Comparison of ENCODE assay signal across 8 cellular contexts in the genomic region with DNA sequence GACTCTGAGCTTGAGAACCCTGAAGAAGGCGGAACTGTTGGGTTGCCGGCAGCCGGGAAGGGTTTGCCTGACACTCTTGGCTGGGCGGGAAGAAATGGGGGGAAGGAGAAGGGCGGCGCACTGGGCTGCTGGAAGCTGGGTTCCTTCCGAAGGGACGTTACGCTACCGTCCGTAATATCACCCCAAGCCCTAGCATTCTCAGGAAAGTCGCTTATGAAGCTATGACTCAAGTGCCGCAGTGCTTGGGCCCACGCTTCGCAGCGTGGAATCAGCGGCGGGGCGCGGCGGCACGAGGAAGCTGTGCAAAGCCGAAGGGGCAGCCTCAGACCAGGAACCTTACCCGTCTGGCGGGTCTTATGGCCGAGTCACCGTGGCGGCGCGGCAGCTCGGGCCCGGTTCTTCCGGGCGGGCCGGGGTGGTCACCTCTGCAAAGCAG. TPM values are rescaled to one million over a fixed set of nuclear protein-coding genes. Genes with fewer than 3 reads are reported as not detected.
DNase-seq lines count a peak whose midpoint lies in the region; ATAC-seq and TF ChIP-seq lines count a peak whose summit lies in the region.

No MANE protein-coding gene starts in this region.

- peaks cover 2% of the 10 kb centered on the region for H3K36me3 Mint-ChIP-seq in activated CD4-positive, alpha-beta T cell treated with anti-CD3 and anti-CD28 coated beads for 36 hours (ENCODE audit: low read depth)

- peak overlapping the region; percentile 49 for H3K27ac Mint-ChIP-seq in activated CD4-positive, alpha-beta T cell treated with anti-CD3 and anti-CD28 coated beads for 36 hours

- peaks cover 16% of the 10 kb centered on the region for H3K4me1 Mint-ChIP-seq in activated CD4-positive, alpha-beta T cell treated with anti-CD3 and anti-CD28 coated beads for 36 hours

- intact Hi-C loops in activated CD4-positive, alpha-beta T cell treated with anti-CD3 and anti-CD28 coated beads for 36 hours (cut with DNase I, micrococcal nuclease): loop anchor here in 1 of 2 experiments (5.0 kb wide), 1 partner anchor 62 kb away; no protein-coding TSS in a partner anchor
- intact Hi-C loops in lower leg skin (cut with DNase I; ENCODE audit: low total_unique reads): no loop called here

- ATAC-seq in GM18867 (IDR thresholded peaks at IDR 0.05; ENCODE audit: unreplicated experiment): peak; percentile 65
- ATAC-seq in HG03354 (IDR thresholded peaks at IDR 0.05; ENCODE audit: poor library complexity, severe bottlenecking, unreplicated experiment): peak; percentile 63
- peak; percentile 95 for ATAC-seq in activated CD4-positive, alpha-beta T cell treated with anti-CD3 and anti-CD28 coated beads for 36 hours

- H3K4me3 ChIP-seq in choroid plexus epithelial cell (ENCODE audit: low read depth, low read length): peak overlapping the region; percentile 81
- peak overlapping the region; percentile 50 for H3K4me3 ChIP-seq in lower leg skin (ENCODE audit: low read depth, poor library complexity, severe bottlenecking)

- CTCF ChIA-PET in activated CD4-positive, alpha-beta T cell treated with anti-CD3 and anti-CD28 coated beads for 36 hours (lab: Charles Lee): interaction anchor here (0.6 to 2.3 kb wide), 6 partner anchors 32 to 419 kb away, joined by 3 to 10 read pairs (median 4); no protein-coding TSS in a partner anchor
- CTCF ChIA-PET in HEK293T (lab: Yijun Ruan, JAX): no interaction called here

- DNase-seq in activated CD4-positive, alpha-beta T cell treated with anti-CD3 and anti-CD28 coated beads for 36 hours: peak; percentile 85
- DNase-seq in choroid plexus epithelial cell (ENCODE audit: low read depth): peak; percentile 92
- peak; percentile 65 to 94 for DNase-seq in lower leg skin (ENCODE audit: low spot score in 2 of 2)
- peak; percentile 75 for DNase-seq in stimulated activated CD4-positive, alpha-beta T cell treated with anti-CD3 and anti-CD28 coated beads, Interleukin-4, amount 100 ng/mL, for 1 hour
- no peak for DNase-seq in NCI-H345 treated with DMSO at 0.1 percent for 48 hours (lab: John Stamatoyannopoulos, UW; ENCODE audit: unreplicated experiment)
- DNase-seq in HEK293T (ENCODE audit: extremely low spot score): no peak

- POLR2A ChIA-PET in activated CD4-positive, alpha-beta T cell treated with anti-CD3 and anti-CD28 coated beads for 36 hours (lab: Charles Lee): interaction anchor here (1.2 kb wide), 1 partner anchor 99 kb away, joined by 4 read pairs; no protein-coding TSS in a partner anchor
- POLR2A ChIA-PET in HEK293T (lab: Yijun Ruan, JAX): no interaction called here

- WGBS in lower leg skin, 2 donors: 0% methylated on average over 23 to 28 of the region's 35 CpGs

- peaks cover 29% of the 10 kb centered on the region for H3K27me3 Mint-ChIP-seq in activated CD4-positive, alpha-beta T cell treated with anti-CD3 and anti-CD28 coated beads for 36 hours

- peak overlapping the region; percentile 75 for H3K4me3 Mint-ChIP-seq in activated CD4-positive, alpha-beta T cell treated with anti-CD3 and anti-CD28 coated beads for 36 hours

- no peak for TF ChIP-seq CTCF in choroid plexus epithelial cell (conservative IDR thresholded peaks at IDR 0.05; ENCODE audit: low read depth, low read length)
- no peak for TF ChIP-seq CTCF in lower leg skin (IDR thresholded peaks at IDR 0.05)

- TF ChIP-seq POLR2A in lower leg skin (IDR thresholded peaks at IDR 0.05): no peak

- no peaks in the 10 kb centered on the region for H3K9me3 Mint-ChIP-seq in activated CD4-positive, alpha-beta T cell treated with anti-CD3 and anti-CD28 coated beads for 36 hours (ENCODE audit: low read depth)

TF ChIP-seq in HEK293T, 16 proteins besides CTCF, POLR2A, EP300 and RAD21:
- TF ChIP-seq NFRKB (IDR thresholded peaks at IDR 0.05) (no peak), FOXK2 (IDR thresholded peaks at IDR 0.05) (no peak), ELF4 (IDR thresholded peaks at IDR 0.05) (no peak), HDGF (IDR thresholded peaks at IDR 0.05; ENCODE audit: borderline replicate concordance) (no peak), LEF1 (IDR thresholded peaks at IDR 0.05; ENCODE audit: borderline replicate concordance) (no peak), CTBP1 (IDR thresholded peaks at IDR 0.05; ENCODE audit: borderline replicate concordance) (no peak), FOXA1 (IDR thresholded peaks at IDR 0.05) (no peak), L3MBTL2 (conservative IDR thresholded peaks at IDR 0.05) (no peak), BHLHE40 (IDR thresholded peaks at IDR 0.05; ENCODE audit: borderline replicate concordance) (no peak), ZNF384 (IDR thresholded peaks at IDR 0.05) (no peak), SP1 (IDR thresholded peaks at IDR 0.05) (no peak), TARDBP (IDR thresholded peaks at IDR 0.05) (no peak)
- TF ChIP-seq, protein P1, sequence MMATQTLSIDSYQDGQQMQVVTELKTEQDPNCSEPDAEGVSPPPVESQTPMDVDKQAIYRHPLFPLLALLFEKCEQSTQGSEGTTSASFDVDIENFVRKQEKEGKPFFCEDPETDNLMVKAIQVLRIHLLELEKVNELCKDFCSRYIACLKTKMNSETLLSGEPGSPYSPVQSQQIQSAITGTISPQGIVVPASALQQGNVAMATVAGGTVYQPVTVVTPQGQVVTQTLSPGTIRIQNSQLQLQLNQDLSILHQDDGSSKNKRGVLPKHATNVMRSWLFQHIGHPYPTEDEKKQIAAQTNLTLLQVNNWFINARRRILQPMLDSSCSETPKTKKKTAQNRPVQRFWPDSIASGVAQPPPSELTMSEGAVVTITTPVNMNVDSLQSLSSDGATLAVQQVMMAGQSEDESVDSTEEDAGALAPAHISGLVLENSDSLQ (IDR thresholded peaks at IDR 0.05): no peak

RNA-seq across cellular contexts. Expression of a gene that starts 50.2 kb away (rescaled TPM):
- not detected for total RNA-seq in activated CD4-positive, alpha-beta T cell treated with anti-CD3 and anti-CD28 coated beads for 36 hours
- 1 to 10 TPM in 1 of 4 donors, under 1 TPM in 2, not detected in 1; 0.27 to 1.9 (median 0.38) TPM for total RNA-seq in lower leg skin

RNA-seq across cellular contexts. Expression of a gene that starts 51.3 kb away (rescaled TPM):
- 1 to 10 TPM; 1.3 to 1.5 TPM for total RNA-seq in activated CD4-positive, alpha-beta T cell treated with anti-CD3 and anti-CD28 coated beads for 36 hours
- total RNA-seq in lower leg skin: 10 to 100 TPM in 1 of 4 donors, 1 to 10 TPM in 2, under 1 TPM in 1; 0.59 to 15.7 (median 4.6) TPM

Comparison
In these comparisons a context has a peak if more than half of its experiments do, and no peak if none do; other contexts are left out.
1. DNase-seq: peak in activated CD4-positive, alpha-beta T cell treated with anti-CD3 and anti-CD28 coated beads for 36 hours (single experiment), choroid plexus epithelial cell (single experiment), lower leg skin (2 of 2) and stimulated activated CD4-positive, alpha-beta T cell treated with anti-CD3 and anti-CD28 coated beads, Interleukin-4, amount 100 ng/mL, for 1 hour (single experiment); none in NCI-H345 treated with DMSO at 0.1 percent for 48 hours (single experiment) and HEK293T (single experiment).
2. Peak in every context shown above with its lines, with median percentiles within 50 percentile points of each other: ATAC-seq.